ENCODE assay signal across 8 cellular contexts in the genomic region with DNA sequence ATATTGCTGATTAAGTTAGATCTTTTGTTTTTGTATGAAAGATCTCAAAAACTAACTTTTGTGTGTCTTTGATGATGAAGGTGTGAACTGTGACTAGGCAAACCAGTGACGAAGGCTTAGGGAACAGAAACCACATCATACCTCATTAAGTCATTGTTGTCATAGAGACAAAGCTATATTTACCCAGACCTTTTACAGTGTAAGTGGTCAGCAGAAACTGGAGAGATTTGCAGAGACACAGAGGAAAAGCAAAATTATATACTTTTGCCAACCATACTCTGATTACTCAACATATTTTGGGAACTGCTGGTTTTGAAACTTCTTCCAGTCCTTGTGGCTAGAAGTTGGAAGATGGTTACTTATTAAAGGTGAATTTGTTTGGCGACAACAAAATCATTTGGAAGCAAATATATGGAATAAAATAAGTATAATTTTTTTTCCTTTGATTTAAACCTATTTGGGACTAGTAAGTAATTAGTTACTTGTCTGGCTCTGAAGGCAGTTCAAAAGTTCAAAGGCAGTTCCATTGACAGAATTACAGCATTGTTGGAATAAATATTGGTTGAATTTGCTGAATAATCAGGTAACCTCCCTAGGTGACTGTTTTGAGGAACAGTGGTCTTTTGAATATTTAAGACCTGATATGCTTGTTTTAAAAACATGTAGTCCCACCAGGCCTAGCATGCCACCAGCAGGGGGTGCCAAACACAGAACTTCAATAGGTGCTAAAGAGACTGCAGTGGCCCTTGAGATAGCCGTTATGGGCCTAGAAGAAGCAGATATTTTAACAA.
A peak's percentile ranks its signal among the peaks of the same experiment; 100 is the strongest.
DNase-seq lines count a peak whose midpoint lies in the region; ATAC-seq and TF ChIP-seq lines count a peak whose summit lies in the region.

No MANE protein-coding gene starts in this region.

- peaks cover 0 to 11% (median 0%) of the 10 kb centered on the region in 4 donors for H3K4me1 ChIP-seq in right lobe of liver

- TF ChIP-seq POLR2A in right lobe of liver (IDR thresholded peaks at IDR 0.05): no peak

- H3K9me3 ChIP-seq in right lobe of liver: no peaks in the 10 kb centered on the region

- peak; percentile 64 for TF ChIP-seq CTCF in WI38 (IDR thresholded peaks at IDR 0.05; ENCODE audit: low read depth, low read length)
- peak; percentile 37 to 69 (median 56) for TF ChIP-seq CTCF in right lobe of liver (IDR thresholded peaks at IDR 0.05)

- H3K36me3 ChIP-seq in right lobe of liver: no peaks in the 10 kb centered on the region

- 33% methylated on average over 3 of the region's 3 CpGs for WGBS in right lobe of liver (ENCODE audit: insufficient coverage, low coverage, low lambda C conversion rate, missing lambda C conversion rate)

- no peaks in the 10 kb centered on the region for H3K27me3 ChIP-seq in right lobe of liver

- H3K4me3 ChIP-seq in WI38 (ENCODE audit: low read depth, low read length): no peak overlapping the region
- H3K4me3 ChIP-seq in right lobe of liver: no peak overlapping the region

- no peak overlapping the region for H3K27ac ChIP-seq in right lobe of liver

- DNase-seq in Right ventricle myocardium inferior (ENCODE audit: missing footprints) (peak; percentile 72), cardiac septum (ENCODE audit: low spot score) (no peak), NCI-H1105 treated with DMSO at 0.1 percent for 48 hours (lab: John Stamatoyannopoulos, UW) (peak; percentile 12), cerebellar cortex (ENCODE audit: low spot score) (peak; percentile 45), right lobe of liver (peak in 2 of 3 donors; percentile 41 to 55)
- DNase-seq in stimulated activated CD8-positive, alpha-beta memory T cell treated with anti-CD3 and anti-CD28 coated beads, Interleukin-4, amount 100 ng/mL, for 1 hour (ENCODE audit: low read depth in 2 of 2, low spot score in 1 of 2): peak; percentile 2 to 29

- ATAC-seq in Right ventricle myocardium inferior (peak; percentile 67), HG02763 (IDR thresholded peaks at IDR 0.05; ENCODE audit: unreplicated experiment) (peak; percentile 99), right lobe of liver (peak; percentile 59 to 89 (median 66))

- intact Hi-C loops in Right ventricle myocardium inferior (cut with DNase I): no loop called here
- intact Hi-C loops in cardiac septum (cut with DNase I): loop anchor here (10.0 kb wide), 1 partner anchor 50 kb away; no protein-coding TSS in a partner anchor
- intact Hi-C loops in right lobe of liver (cut with DNase I): no loop called here
